8 cellular contexts compared by ENCODE assay signal in genomic region chr10:38093816-38094157, GRCh38. TPM values are rescaled to one million over a fixed set of nuclear protein-coding genes. Genes with fewer than 3 reads are reported as not detected.
DNase-seq lines count a peak whose midpoint lies in the region; TF ChIP-seq lines count a peak whose summit lies in the region.

No MANE protein-coding gene starts in this region.

- 8 to 11% methylated on average over 16 of the region's 16 CpGs for WGBS in GM23248 (ENCODE audit: low coverage in 1 of 2, low lambda C conversion rate in 2 of 2, missing lambda C conversion rate in 2 of 2), 2 experiments
- 52 to 67% methylated on average over 14 to 16 of the region's 16 CpGs for WGBS in endodermal cell (ENCODE audit: insufficient coverage in 1 of 2, insufficient read length in 1 of 2), 2 experiments
- no CpG with 5 or more reads among the region's 16 CpGs for WGBS in neuronal stem cell (ENCODE audit: extremely low coverage in 2 of 2, insufficient read length in 2 of 2, insufficient replicate concordance in 1 of 2), 2 donors

- H2BK15ac ChIP-seq in neuronal stem cell (ENCODE audit: low read length): no peak overlapping the region

- H3K4me1 ChIP-seq in GM23248 (ENCODE audit: insufficient read depth) (peaks cover 4% of the 10 kb centered on the region; the same call in 1 of the 2 replicates), MM.1S (ENCODE audit: low read length) (no peaks in the 10 kb centered on the region), endodermal cell (ENCODE audit: control insufficient read depth, insufficient read depth, low read length) (no peaks in the 10 kb centered on the region), neuronal stem cell (ENCODE audit: control insufficient read depth in 2 of 2, insufficient read depth in 1 of 2, low read depth in 1 of 2, low read length in 2 of 2) (no peaks in the 10 kb centered on the region)

- H3K18ac ChIP-seq in neuronal stem cell (ENCODE audit: low read length): no peak overlapping the region

- peak overlapping the region; percentile 96 for H3K9ac ChIP-seq in GM23248
- H3K9ac ChIP-seq in MM.1S (ENCODE audit: low read length): no peak overlapping the region; the same call in 1 of the 2 replicates
- H3K9ac ChIP-seq in endodermal cell (ENCODE audit: extremely low read depth, low read length, poor library complexity, severe bottlenecking): no peak overlapping the region
- no peak overlapping the region for H3K9ac ChIP-seq in neuronal stem cell (ENCODE audit: low read depth, low read length, poor library complexity)

- TF ChIP-seq CTCF in MM.1S (IDR thresholded peaks at IDR 0.05; ENCODE audit: low read length): no peak
- no peak for TF ChIP-seq CTCF in endodermal cell (conservative IDR thresholded peaks at IDR 0.05)

- H4K91ac ChIP-seq in neuronal stem cell (ENCODE audit: low read depth, low read length, poor library complexity): no peak overlapping the region

- in situ Hi-C loops in GM23248 (cut with MboI) (no loop called here), ACHN (cut with HindIII; ENCODE audit: low pct_ligation_motif_present, low pct_unique_long_range_greater_than_20kb, low sequenced_read_pairs) (no loop called here)

- no peak overlapping the region for H3K27ac Mint-ChIP-seq in endodermal cell

- H3K23ac ChIP-seq in neuronal stem cell (ENCODE audit: low read depth, low read length, poor library complexity): no peak overlapping the region

- H3K9me3 ChIP-seq in GM23248 (ENCODE audit: low read depth) (no peaks in the 10 kb centered on the region), MM.1S (replicated peaks; ENCODE audit: insufficient read depth, low read length) (no peaks in the 10 kb centered on the region), endodermal cell (ENCODE audit: control insufficient read depth, low read length) (peaks cover 42% of the 10 kb centered on the region), neuronal stem cell (replicated peaks in 1 of 2; ENCODE audit: control insufficient read depth in 2 of 2, insufficient read depth in 1 of 2, low read depth in 1 of 2, low read length in 2 of 2) (peaks cover 11% of the 10 kb centered on the region in 2 donors)

- H3K4ac ChIP-seq in neuronal stem cell (ENCODE audit: low read length): no peak overlapping the region

- peaks cover 38% of the 10 kb centered on the region for H3K36me3 Mint-ChIP-seq in endodermal cell (ENCODE audit: low read depth)

- H3K27ac ChIP-seq in GM23248: no peak overlapping the region
- H3K27ac ChIP-seq in MM.1S (ENCODE audit: low read length): no peak overlapping the region
- H3K27ac ChIP-seq in endodermal cell (ENCODE audit: low read depth, low read length): no peak overlapping the region
- no peak overlapping the region for H3K27ac ChIP-seq in neuronal stem cell (replicated peaks; ENCODE audit: low read length)

- peaks cover 31% of the 10 kb centered on the region for H3K9me3 Mint-ChIP-seq in endodermal cell

- H3K79me2 ChIP-seq in GM23248 (ENCODE audit: insufficient read depth) (peaks cover 37% of the 10 kb centered on the region), MM.1S (ENCODE audit: low read length) (peaks cover 12% of the 10 kb centered on the region)

- peak overlapping the region; percentile 80 for H3K4me3 Mint-ChIP-seq in endodermal cell

- H2BK12ac ChIP-seq in neuronal stem cell (ENCODE audit: low read length): no peak overlapping the region

- H4K20me1 ChIP-seq in GM23248 (ENCODE audit: insufficient read depth) (no peaks in the 10 kb centered on the region), MM.1S (ENCODE audit: insufficient read depth, low read length) (no peaks in the 10 kb centered on the region)

- no peaks in the 10 kb centered on the region for H3F3A ChIP-seq in GM23248 (ENCODE audit: insufficient read depth)
- H3F3A ChIP-seq in MM.1S (ENCODE audit: insufficient read depth, low read length): no peaks in the 10 kb centered on the region

- H3K36me3 ChIP-seq in GM23248 (ENCODE audit: low read depth): peaks cover 23% of the 10 kb centered on the region
- H3K36me3 ChIP-seq in MM.1S (replicated peaks; ENCODE audit: insufficient read depth, low read length): no peaks in the 10 kb centered on the region
- peaks cover 12% of the 10 kb centered on the region for H3K36me3 ChIP-seq in endodermal cell (ENCODE audit: control insufficient read depth, insufficient read depth, low read length)
- peaks cover 6 to 36% of the 10 kb centered on the region in 2 donors for H3K36me3 ChIP-seq in neuronal stem cell (replicated peaks in 1 of 2; ENCODE audit: control insufficient read depth in 2 of 2, insufficient read depth in 2 of 2, low read length in 2 of 2)

- peak overlapping the region; percentile 75 for H3K4me2 ChIP-seq in GM23248 (ENCODE audit: unreplicated experiment)
- H3K4me2 ChIP-seq in MM.1S (ENCODE audit: low read depth, low read length): peak overlapping the region; percentile 99
- H3K4me2 ChIP-seq in neuronal stem cell (ENCODE audit: insufficient read depth, low read length, poor library complexity, severe bottlenecking): no peak overlapping the region

- H3K79me1 ChIP-seq in neuronal stem cell (ENCODE audit: low read depth, low read length): peaks cover 5% of the 10 kb centered on the region

- H4K8ac ChIP-seq in neuronal stem cell (ENCODE audit: low read depth, low read length): no peak overlapping the region

- no peak overlapping the region for H3K14ac ChIP-seq in neuronal stem cell (ENCODE audit: low read length)

- H3K9me2 ChIP-seq in GM23248 (ENCODE audit: insufficient read depth) (no peaks in the 10 kb centered on the region), MM.1S (replicated peaks; ENCODE audit: insufficient read depth, low read length) (no peaks in the 10 kb centered on the region)

- no peaks in the 10 kb centered on the region for H3K4me1 Mint-ChIP-seq in endodermal cell

- H2AFZ ChIP-seq in GM23248 (peak overlapping the region; percentile 98), MM.1S (ENCODE audit: low read length) (peak overlapping the region; percentile 88), neuronal stem cell (ENCODE audit: low read length) (peak overlapping the region; percentile 95)

- H3K4me3 ChIP-seq in GM08714 (ENCODE audit: low read length) (peak overlapping the region; percentile 69; the same call in 1 of the 2 replicates), GM23248 (peak overlapping the region; percentile 91), MM.1S (ENCODE audit: low read length) (peak overlapping the region; percentile 92), endodermal cell (ENCODE audit: low read length) (peak overlapping the region; percentile 79), neuronal stem cell (ENCODE audit: low read length in 2 of 2) (peak overlapping the region; percentile 36 to 75)

- H3K27me3 Mint-ChIP-seq in endodermal cell (ENCODE audit: insufficient read depth): no peaks in the 10 kb centered on the region

- H2AK5ac ChIP-seq in neuronal stem cell (ENCODE audit: low read depth, low read length): no peak overlapping the region

- no peaks in the 10 kb centered on the region for H3K27me3 ChIP-seq in GM23248 (replicated peaks; ENCODE audit: insufficient read depth)
- no peaks in the 10 kb centered on the region for H3K27me3 ChIP-seq in MM.1S (replicated peaks; ENCODE audit: insufficient read depth, low read length)
- H3K27me3 ChIP-seq in endodermal cell (ENCODE audit: control insufficient read depth, insufficient read depth, low read length, poor library complexity, severe bottlenecking): no peaks in the 10 kb centered on the region
- no peaks in the 10 kb centered on the region for H3K27me3 ChIP-seq in neuronal stem cell (ENCODE audit: control insufficient read depth in 3 of 3, insufficient read depth in 3 of 3, low read depth in 1 of 3, low read length in 3 of 3)

- DNase-seq in GM23248: no peak
- no peak for DNase-seq in MM.1S
- no peak for DNase-seq in endodermal cell
- peak; percentile 3 for DNase-seq in neuronal stem cell (ENCODE audit: low spot score)
- no peak for DNase-seq in NCI-H446 (lab: John Stamatoyannopoulos, UW)
- no peak for DNase-seq in stimulated activated CD4-positive, alpha-beta T cell treated with anti-CD3 and anti-CD28 coated beads, Interleukin-2, amount 100 ng/mL, for 48 hours
- DNase-seq in ACHN: no peak

- no peak overlapping the region for H2BK120ac ChIP-seq in neuronal stem cell (ENCODE audit: low read depth, low read length)

- no peak overlapping the region for H2BK5ac ChIP-seq in neuronal stem cell (ENCODE audit: low read length)

RNA-seq across cellular contexts. Expression of gene ZNF37A, which starts 0.3 kb away (rescaled TPM):
- 10.7 and 11.5 TPM in 2 replicates for total RNA-seq in GM23248 (2014; rRNA removed; shearing (Covaris generic))
- polyA plus RNA-seq in GM23248 (2016; fragmentation: Nextera tagmentation; extraction: Ambion mirVana): 8.3 and 10.9 TPM in 2 replicates
- total RNA-seq in endodermal cell: 10 to 100 TPM; 11.0 to 11.4 TPM
- 6.6 TPM for polyA plus RNA-seq in endodermal cell (2013, experiment 1 of 2)
- 7.2 TPM for polyA plus RNA-seq in endodermal cell (2013, experiment 2 of 2)
- 6.3 TPM for polyA plus RNA-seq in neuronal stem cell (2013, experiment 1 of 2)
- polyA plus RNA-seq in neuronal stem cell (2013, experiment 2 of 2): 6.8 TPM
